8 cellular contexts compared by ENCODE assay signal in genomic region chr1:76154213-76154956, GRCh38.
DNase-seq lines count a peak whose midpoint lies in the region; ATAC-seq and TF ChIP-seq lines count a peak whose summit lies in the region.

No MANE protein-coding gene starts in this region.

- peaks cover 0 to 8% of the 10 kb centered on the region in 2 donors for H3K4me1 ChIP-seq in duodenal mucosa (ENCODE audit: control insufficient read depth in 1 of 2, insufficient read depth in 2 of 2, low read length in 2 of 2)
- H3K4me1 ChIP-seq in lung (ENCODE audit: control insufficient read depth in 2 of 2, insufficient read depth in 2 of 2, low read length in 2 of 2): peaks cover 0 to 3% of the 10 kb centered on the region in 2 donors

- H3K36me3 ChIP-seq in duodenal mucosa (ENCODE audit: control insufficient read depth in 1 of 2, insufficient read depth in 2 of 2, low read length in 2 of 2) (no peaks in the 10 kb centered on the region), lung (ENCODE audit: control insufficient read depth in 2 of 2, insufficient read depth in 2 of 2, low read length in 2 of 2) (no peaks in the 10 kb centered on the region)

- ATAC-seq in GM19372 (IDR thresholded peaks at IDR 0.05; ENCODE audit: low read depth, unreplicated experiment): peak; percentile 96
- peak; percentile 96 for ATAC-seq in HG03469 (IDR thresholded peaks at IDR 0.05; ENCODE audit: unreplicated experiment)
- ATAC-seq in lung (ENCODE audit: insufficient read depth, low FRiP score): peak; percentile 94

- peak overlapping the region; percentile 77 to 82 for H3K4me3 ChIP-seq in duodenal mucosa (ENCODE audit: low read depth in 1 of 2, low read length in 2 of 2)
- H3K4me3 ChIP-seq in lung: no peak overlapping the region

- H3K27ac ChIP-seq in duodenal mucosa (ENCODE audit: low read depth, low read length): no peak overlapping the region
- peak overlapping the region in 1 of 2 donors; percentile 72 for H3K27ac ChIP-seq in lung (ENCODE audit: low read depth in 1 of 2, low read length in 1 of 2)

- DNase-seq in CD1c-positive myeloid dendritic cell (ENCODE audit: extremely low spot score): peak; percentile 87
- DNase-seq in NCI-H524 (lab: John Stamatoyannopoulos, UW): peak; percentile 59 to 76
- peak; percentile 74 to 75 for DNase-seq in activated CD4-positive, alpha-beta T cell treated with anti-CD3 and anti-CD28 coated beads, Interleukin-2, amount 50 U/mL, for 4 hours
- DNase-seq in lung (ENCODE audit: low spot score): peak; percentile 84
- DNase-seq in stimulated activated CD4-positive, alpha-beta T cell treated with anti-CD3 and anti-CD28 coated beads, TNF-alpha, amount 100 ng/mL, for 4 hours (ENCODE audit: low read depth in 3 of 3): peak; percentile 55 to 68 (median 63)

- H3K27me3 ChIP-seq in duodenal mucosa (ENCODE audit: control insufficient read depth in 1 of 2, insufficient read depth in 2 of 2, low read length in 2 of 2) (no peaks in the 10 kb centered on the region), lung (ENCODE audit: control insufficient read depth, insufficient read depth) (no peaks in the 10 kb centered on the region)

- H3K9me3 ChIP-seq in duodenal mucosa (ENCODE audit: control insufficient read depth in 1 of 2, low read length in 2 of 2): no peaks in the 10 kb centered on the region
- no peaks in the 10 kb centered on the region for H3K9me3 ChIP-seq in lung (ENCODE audit: control insufficient read depth in 2 of 2, insufficient read depth in 1 of 2, low read length in 1 of 2)

- peak overlapping the region; percentile 62 to 65 for H3K9ac ChIP-seq in duodenal mucosa (ENCODE audit: low read depth in 1 of 2, low read length in 2 of 2)

- TF ChIP-seq CTCF in lung (IDR thresholded peaks at IDR 0.05; ENCODE audit: control extremely low read depth, extremely low read depth): peak; percentile 84

- WGBS in lung, 2 donors: 4 to 7% methylated on average over 17 of the region's 17 CpGs
